ENCODE assay signal across 17 cellular contexts in the genomic region with DNA sequence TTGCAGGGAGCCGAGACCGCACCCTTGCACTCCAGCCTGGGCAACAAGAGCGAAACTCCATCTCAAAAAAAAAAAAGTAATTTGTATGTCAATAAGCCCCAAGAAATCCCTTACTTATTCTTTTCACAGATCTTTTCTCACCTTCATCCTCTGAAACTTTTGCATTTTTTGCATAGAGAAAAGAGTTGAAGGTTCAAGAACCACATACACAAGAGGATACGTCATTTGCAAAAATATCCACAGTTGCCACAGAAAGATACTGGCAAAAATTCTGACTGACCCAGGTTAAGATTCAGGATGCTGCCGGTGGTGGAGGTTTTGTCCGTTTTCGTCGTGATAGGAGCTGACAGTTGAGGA.
A peak's percentile ranks its signal among the peaks of the same experiment; 100 is the strongest.
DNase-seq lines count a peak whose midpoint lies in the region; ATAC-seq and TF ChIP-seq lines count a peak whose summit lies in the region.
"Had no signal": no experiment of that assay in that cellular context is flagged by ENCODE, and none has a peak within 500 bp of the region (broad histone marks: within the 10 kb centered on the region; RNA-seq: fewer than 3 reads in every experiment).

No MANE protein-coding gene starts in this region.

- H3K27me3 ChIP-seq in DND-41 (ENCODE audit: insufficient read depth, low read length, poor library complexity), result no peaks in the 10 kb centered on the region
- H3K27me3 ChIP-seq: gastroesophageal sphincter, MG63 had no signal

- peaks cover 10% of the 10 kb centered on the region for H3K4me1 ChIP-seq in DND-41 (ENCODE audit: insufficient read depth, low read length)

- H3K36me3 ChIP-seq in DND-41 (ENCODE audit: insufficient read depth, low read length), result peaks cover 82% of the 10 kb centered on the region

- peak overlapping the region in 5 of 6 donors; percentile 4 to 70 (median 38) for H3K27ac Mint-ChIP-seq in immature natural killer cell

- no peak overlapping the region for H2AFZ ChIP-seq in DND-41 (ENCODE audit: low read depth, low read length)

- H3K36me3 Mint-ChIP-seq in immature natural killer cell, result peaks cover 8 to 28% (median 15%) of the 10 kb centered on the region in 3 donors

- H3K4me3 ChIP-seq in DND-41 (ENCODE audit: low read depth in 1 of 2, low read length in 2 of 2), result no peak overlapping the region
- H3K4me3 ChIP-seq: gastroesophageal sphincter, lower lobe of right lung, MG63 had no signal

- H3K9ac ChIP-seq in DND-41 (ENCODE audit: low read depth, low read length), result no peak overlapping the region

- H3K4me3 Mint-ChIP-seq in immature natural killer cell, result peak overlapping the region in 3 of 5 donors; percentile 15 to 43 (median 42)

- H3K4me1 Mint-ChIP-seq in immature natural killer cell, result peaks cover 54 to 74% of the 10 kb centered on the region in 2 donors

- H4K20me1 ChIP-seq in DND-41 (ENCODE audit: insufficient read depth, low read length), result peaks cover 36% of the 10 kb centered on the region

- ATAC-seq in DND-41 (ENCODE audit: insufficient read depth, low read depth), result no peak
- peak; percentile 11 for ATAC-seq in GM19463 (IDR thresholded peaks at IDR 0.05; ENCODE audit: unreplicated experiment)
- ATAC-seq in HG03460 (IDR thresholded peaks at IDR 0.05; ENCODE audit: unreplicated experiment), result peak; percentile 3
- ATAC-seq in GM19351 (IDR thresholded peaks at IDR 0.05; ENCODE audit: unreplicated experiment), result no peak
- no peak for ATAC-seq in HG03439 (IDR thresholded peaks at IDR 0.05; ENCODE audit: unreplicated experiment)
- ATAC-seq: gastroesophageal sphincter, lower lobe of right lung, Right ventricle myocardium inferior had no signal

- H3K4me2 ChIP-seq in DND-41 (ENCODE audit: insufficient read depth, low read length), result no peak overlapping the region

- TF ChIP-seq CTCF in DND-41 (IDR thresholded peaks at IDR 0.05; ENCODE audit: borderline replicate concordance, extremely low read depth, low read length, poor library complexity, severe bottlenecking), result no peak

- no peaks in the 10 kb centered on the region for H3K9me3 ChIP-seq in DND-41 (ENCODE audit: insufficient read depth, low read length, severe bottlenecking)
- H3K9me3 ChIP-seq: gastroesophageal sphincter, lower lobe of right lung, MG63 had no signal

- no peaks in the 10 kb centered on the region for H3K27me3 Mint-ChIP-seq in immature natural killer cell (ENCODE audit: low read depth in 3 of 3)

- DNase-seq in DND-41, result no peak
- DNase-seq in immature natural killer cell, result no peak
- DNase-seq in NCI-H2196 (lab: John Stamatoyannopoulos, UW; ENCODE audit: unreplicated experiment), result no peak
- no peak for DNase-seq in NCI-H2107 treated with DMSO at 0.1 percent for 48 hours (lab: John Stamatoyannopoulos, UW; ENCODE audit: unreplicated experiment)
- DNase-seq: activated T-cell treated with anti-CD3 and anti-CD28 coated beads, Interleukin-2, amount 50 U/mL, for 48 hours; lower lobe of right lung; MG63; NCI-H2081 treated with DMSO at 0.1 percent for 48 hours; nucleus accumbens; stimulated activated CD4-positive, alpha-beta T cell treated with anti-CD3 and anti-CD28 coated beads, Interleukin-4, amount 100 ng/mL, for 4 hours; trophoblast cell had no signal

- peak overlapping the region; percentile 22; the same call in 1 of the 2 replicates for H3K27ac ChIP-seq in DND-41 (ENCODE audit: low read length)
- H3K27ac ChIP-seq: lower lobe of right lung had no signal

- no peaks in the 10 kb centered on the region for H3K9me3 Mint-ChIP-seq in immature natural killer cell

- H3K79me2 ChIP-seq in DND-41 (ENCODE audit: insufficient read depth, low read length), result peaks cover 15% of the 10 kb centered on the region; the same call in 1 of the 2 replicates

Comparison
In these comparisons a context has a peak if more than half of its experiments do, and no peak if none do; other contexts are left out.
1. ATAC-seq: peak in GM19463 (single experiment) and HG03460 (single experiment); none in DND-41 (single experiment), GM19351 (single experiment) and HG03439 (single experiment).